27 cellular contexts compared by ENCODE assay signal in the genomic region with DNA sequence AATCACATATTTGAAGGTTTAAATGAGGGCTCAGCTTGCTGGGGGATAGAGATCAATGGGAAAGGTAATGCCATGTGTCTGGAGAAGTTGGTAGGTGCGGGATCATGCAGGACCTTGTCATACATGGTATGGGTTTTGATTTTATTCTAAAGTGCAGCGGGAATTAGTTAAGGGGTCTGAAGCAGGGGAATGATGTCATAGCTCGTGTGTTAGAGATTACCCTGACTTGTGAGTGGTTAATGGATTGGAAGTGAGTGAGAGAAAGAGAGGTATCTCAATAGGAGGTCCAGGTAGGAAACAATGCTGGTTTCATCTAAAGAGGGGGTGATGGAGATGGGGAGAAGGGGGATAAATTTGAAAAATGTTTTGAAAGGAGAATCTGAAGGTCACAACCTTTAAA.
"Had no signal": no experiment of that assay in that cellular context is flagged by ENCODE, and none has a peak within 500 bp of the region (broad histone marks: within the 10 kb centered on the region; RNA-seq: fewer than 3 reads in every experiment).

No MANE protein-coding gene starts in this region.

- H3K9me3 Mint-ChIP-seq: dendritic cell treated with granulocyte-macrophage colony-stimulating factor and Interleukin-4, amounts not matched to agents 40 ng/mL and 50 ng/mL, for 4 days had no signal

- H3K27me3 Mint-ChIP-seq: effector memory CD8-positive, alpha-beta T cell had no signal

- ATAC-seq: effector memory CD8-positive, alpha-beta T cell; esophagus mucosa; foreskin keratinocyte; gastrocnemius medialis; gastroesophageal sphincter; heart left ventricle; heart right ventricle had no signal

- H3K27ac Mint-ChIP-seq: dendritic cell treated with granulocyte-macrophage colony-stimulating factor and Interleukin-4, amounts not matched to agents 40 ng/mL and 50 ng/mL, for 4 days; effector memory CD8-positive, alpha-beta T cell had no signal

- FAIRE-seq: colon, endometrium, endothelial cell of umbilical vein, frontal cortex had no signal

- H3K9me3 ChIP-seq: colonic mucosa, esophagus squamous epithelium, gastrocnemius medialis had no signal

- DNase-seq: colonic mucosa; cortex of kidney; dermis blood vessel endothelial cell; dorsolateral prefrontal cortex; effector CD4-positive, alpha-beta T cell; effector CD8-positive, alpha-beta T cell; effector memory CD4-positive, alpha-beta T cell; effector memory CD8-positive, alpha-beta T cell; erythroblast; esophagus squamous epithelium; foreskin fibroblast; foreskin keratinocyte; foreskin melanocyte; gastrocnemius medialis; glutamatergic neuron; head of caudate nucleus; heart left ventricle; heart right ventricle had no signal

- H3K4me3 Mint-ChIP-seq: dendritic cell treated with granulocyte-macrophage colony-stimulating factor and Interleukin-4, amounts not matched to agents 40 ng/mL and 50 ng/mL, for 4 days; effector memory CD8-positive, alpha-beta T cell had no signal

- H3K4me1 ChIP-seq: colonic mucosa, esophagus squamous epithelium, foreskin keratinocyte, gastrocnemius medialis, gastroesophageal sphincter, heart left ventricle, heart right ventricle had no signal

- H3K36me3 ChIP-seq: colonic mucosa, esophagus squamous epithelium, gastrocnemius medialis, gastroesophageal sphincter, heart left ventricle, heart right ventricle had no signal

- H3K27me3 ChIP-seq: colonic mucosa, foreskin keratinocyte, gastrocnemius medialis had no signal

- H3K27ac ChIP-seq: colonic mucosa, coronary artery, dorsolateral prefrontal cortex, epithelial cell of prostate, esophagus squamous epithelium, foreskin keratinocyte, gastrocnemius medialis, gastroesophageal sphincter, heart left ventricle, heart right ventricle had no signal

- H3K4me3 ChIP-seq: colonic mucosa, coronary artery, dorsolateral prefrontal cortex, esophagus squamous epithelium, gastrocnemius medialis, gastroesophageal sphincter, heart left ventricle, heart right ventricle had no signal
